In genomic region chr12:45182511-45182910, GRCh38 we compare ENCODE assay signal across 21 cellular contexts. TPM values are rescaled to one million over a fixed set of nuclear protein-coding genes. Genes with fewer than 3 reads are reported as not detected.
DNase-seq lines count a peak whose midpoint lies in the region; ATAC-seq and TF ChIP-seq lines count a peak whose summit lies in the region.
"Had no signal": no experiment of that assay in that cellular context is flagged by ENCODE, and none has a peak within 500 bp of the region (broad histone marks: within the 10 kb centered on the region; RNA-seq: fewer than 3 reads in every experiment).

No MANE protein-coding gene starts in this region.

- H3K4me1 ChIP-seq in suprapubic skin = no peaks in the 10 kb centered on the region
- H3K4me1 ChIP-seq in esophagus muscularis mucosa = no peaks in the 10 kb centered on the region

- intact Hi-C loops in esophagus muscularis mucosa (cut with DNase I) = no loop called here

- TF ChIP-seq EP300 in suprapubic skin (IDR thresholded peaks at IDR 0.05) (no peak), esophagus muscularis mucosa (IDR thresholded peaks at IDR 0.05) (no peak)

- H3K27me3 Mint-ChIP-seq in T-helper 17 cell = no peaks in the 10 kb centered on the region
- H3K27me3 Mint-ChIP-seq: B cell had no signal

- H3K27me3 ChIP-seq in suprapubic skin (no peaks in the 10 kb centered on the region), esophagus muscularis mucosa (no peaks in the 10 kb centered on the region)
- H3K27me3 ChIP-seq: BLaER1 treated with 17β-estradiol and CSF1 and Interleukin-3, amounts not matched to agents 10 nM and 100 nM had no signal

- no peak overlapping the region for H3K27ac Mint-ChIP-seq in T-helper 17 cell
- H3K27ac Mint-ChIP-seq: B cell; CD8-positive, alpha-beta T cell; HFFc6 had no signal

- peaks cover 5% of the 10 kb centered on the region for H3K4me1 Mint-ChIP-seq in T-helper 17 cell

- H3K36me3 Mint-ChIP-seq in T-helper 17 cell (ENCODE audit: low read depth) = peaks cover 10% of the 10 kb centered on the region

- peak; percentile 29 for DNase-seq in D341Med (ENCODE audit: low spot score)
- DNase-seq in NCI-H82 treated with DMSO at 0.1 percent for 48 hours (lab: John Stamatoyannopoulos, UW; ENCODE audit: unreplicated experiment) = peak; percentile 91
- peak; percentile 35 for DNase-seq in astrocyte of the hippocampus (ENCODE audit: low read depth, low spot score)
- DNase-seq in non-pigmented ciliary epithelial cell (ENCODE audit: low read depth) = peak; percentile 6
- no peak for DNase-seq in suprapubic skin (ENCODE audit: low spot score in 2 of 2)
- DNase-seq in T-helper 17 cell = no peak
- DNase-seq in SK-N-DZ (ENCODE audit: low spot score) = no peak
- DNase-seq in esophagus muscularis mucosa (ENCODE audit: extremely low spot score) = no peak
- DNase-seq: 8988T; Calu3; CD8-positive, alpha-beta T cell; DMS 273 treated with DMSO at 0.1 percent for 48 hours; DND-41; EL; GOT3 had no signal

- H3K36me3 ChIP-seq in suprapubic skin = no peaks in the 10 kb centered on the region
- no peaks in the 10 kb centered on the region for H3K36me3 ChIP-seq in esophagus muscularis mucosa

- no peak overlapping the region for H3K4me3 Mint-ChIP-seq in T-helper 17 cell
- H3K4me3 Mint-ChIP-seq: B cell; CD8-positive, alpha-beta T cell; HFFc6 had no signal

- H3K27ac ChIP-seq in suprapubic skin (no peak overlapping the region), esophagus muscularis mucosa (replicated peaks in 1 of 4) (no peak overlapping the region)
- H3K27ac ChIP-seq: BLaER1 treated with 17β-estradiol and CSF1 and Interleukin-3, amounts not matched to agents 10 nM and 100 nM; HL-60 had no signal

- no peak overlapping the region for H3K4me3 ChIP-seq in suprapubic skin
- H3K4me3 ChIP-seq in esophagus muscularis mucosa = no peak overlapping the region
- H3K4me3 ChIP-seq: BLaER1 treated with 17β-estradiol and CSF1 and Interleukin-3, amounts not matched to agents 10 nM and 100 nM; GM12878 had no signal

- ATAC-seq in T-helper 17 cell = no peak
- ATAC-seq: CD8-positive, alpha-beta T cell; HCT116 had no signal

- no peak for TF ChIP-seq CTCF in suprapubic skin (IDR thresholded peaks at IDR 0.05)
- no peak for TF ChIP-seq CTCF in esophagus muscularis mucosa (IDR thresholded peaks at IDR 0.05)

- H3K9me3 ChIP-seq in suprapubic skin = peaks cover 14% of the 10 kb centered on the region
- peaks cover 4% of the 10 kb centered on the region for H3K9me3 ChIP-seq in T-helper 17 cell (ENCODE audit: control insufficient read depth, low read length, poor library complexity, severe bottlenecking)
- peaks cover 0 to 22% (median 19%) of the 10 kb centered on the region in 4 donors for H3K9me3 ChIP-seq in esophagus muscularis mucosa

- TF ChIP-seq POLR2A in suprapubic skin (IDR thresholded peaks at IDR 0.05) (no peak), esophagus muscularis mucosa (IDR thresholded peaks at IDR 0.05; ENCODE audit: low read depth) (no peak)

RNA-seq across cellular contexts. Expression of gene ANO6, which starts 33.4 kb away (rescaled TPM):
- total RNA-seq in suprapubic skin = 10 to 100 TPM; 31.8 to 43.5 (median 34.1) TPM
- 10 to 100 TPM; 32.2 to 69.5 TPM for total RNA-seq in T-helper 17 cell
- 68.9 and 75.0 TPM in 2 replicates for polyA plus RNA-seq in SK-N-DZ (2014; cell fraction: cytosol; rRNA removed)
- polyA plus RNA-seq in SK-N-DZ (2014; cell fraction: nucleus; rRNA removed) = 39.3 and 39.6 TPM in 2 replicates
- 100 to 1,000 TPM; 141 to 208 (median 166) TPM for total RNA-seq in esophagus muscularis mucosa

Comparison
In these comparisons a context has a peak if more than half of its experiments do, and no peak if none do; other contexts are left out.
1. DNase-seq: peak in D341Med (single experiment), NCI-H82 treated with DMSO at 0.1 percent for 48 hours (single experiment), astrocyte of the hippocampus (single experiment) and non-pigmented ciliary epithelial cell (single experiment); none in suprapubic skin (0 of 2), T-helper 17 cell (0 of 3), SK-N-DZ (single experiment) and esophagus muscularis mucosa (single experiment).